ENCODE assay signal across 19 cellular contexts in the genomic region with DNA sequence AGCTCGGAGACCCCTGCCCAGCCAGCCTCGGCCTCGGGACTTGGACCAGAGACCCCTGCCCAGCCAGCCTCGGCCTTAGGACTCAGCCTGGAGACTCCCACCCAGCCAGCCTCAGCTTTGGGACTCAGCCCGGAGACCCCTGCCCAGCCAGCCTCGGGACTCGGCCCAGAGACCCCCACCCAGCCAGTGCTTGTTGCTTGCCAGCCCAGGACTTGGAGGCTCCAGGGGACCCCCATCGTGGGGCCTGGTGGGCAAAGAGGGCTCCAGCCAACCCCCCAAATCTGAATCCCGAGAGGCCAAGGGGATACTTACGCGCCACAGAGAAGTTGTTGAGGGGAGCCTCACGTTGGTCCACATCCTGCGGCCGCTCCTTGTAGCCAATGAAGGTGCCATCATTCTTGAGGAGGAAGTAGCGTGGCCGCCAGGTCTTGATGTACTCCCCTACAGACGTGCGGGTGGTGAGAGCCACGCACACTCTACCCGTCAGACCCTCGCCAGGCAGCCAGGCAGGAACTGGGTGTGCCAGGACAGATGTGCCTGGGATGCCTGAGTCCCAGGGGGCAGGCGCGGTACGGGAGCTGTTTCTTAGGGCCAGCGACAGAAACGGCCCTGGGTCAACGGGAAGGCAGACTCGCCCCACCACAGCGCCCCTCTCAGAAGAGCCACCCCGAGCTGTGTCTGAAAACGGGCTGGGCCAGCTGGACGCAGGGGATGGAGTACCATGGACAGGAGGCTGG. TPM values are rescaled to one million over a fixed set of nuclear protein-coding genes. Genes with fewer than 3 reads are reported as not detected.
DNase-seq lines count a peak whose midpoint lies in the region; ATAC-seq, FAIRE-seq and TF ChIP-seq lines count a peak whose summit lies in the region.
"Had no signal": no experiment of that assay in that cellular context is flagged by ENCODE, and none has a peak within 500 bp of the region (broad histone marks: within the 10 kb centered on the region; RNA-seq: fewer than 3 reads in every experiment).

No MANE protein-coding gene starts in this region.

- no peak for TF ChIP-seq CTCF in HEK293 (tag by site-specific recombination; IDR thresholded peaks at IDR 0.05)
- TF ChIP-seq CTCF in H1 (IDR thresholded peaks at IDR 0.05; ENCODE audit: control extremely low read depth in 1 of 3, insufficient read depth in 1 of 3, low read depth in 1 of 3, low read length in 3 of 3), result no peak
- TF ChIP-seq CTCF in osteoblast (IDR thresholded peaks at IDR 0.05; ENCODE audit: extremely low read depth, low read depth, low read length), result no peak

- POLR2A ChIA-PET in HEK293 (lab: Yijun Ruan, JAX) (no interaction called here), H1 (lab: Charles Lee; ENCODE audit: partially characterized antibody) (interaction anchor here (1.2 to 1.6 kb wide), 3 partner anchors 11 to 116 kb away, joined by 3 to 5 read pairs (median 4); no protein-coding TSS in a partner anchor)

- no peak overlapping the region for H3K4me3 ChIP-seq in HEK293 (ENCODE audit: low read depth, low read length)
- no peak overlapping the region for H3K4me3 ChIP-seq in H1 (ENCODE audit: extremely low read depth in 1 of 4, insufficient read depth in 2 of 4, low read depth in 3 of 4, low read length in 4 of 4)
- no peak overlapping the region for H3K4me3 ChIP-seq in osteoblast (ENCODE audit: insufficient read depth, low read length)
- H3K4me3 ChIP-seq: BLaER1 treated with 17β-estradiol and CSF1 and Interleukin-3, amounts not matched to agents 10 nM and 100 nM had no signal

- no peak overlapping the region for H3K14ac ChIP-seq in H1 (ENCODE audit: insufficient read length)

- peak overlapping the region; percentile 31 for H3K4me3 Mint-ChIP-seq in T-helper 17 cell
- H3K4me3 Mint-ChIP-seq: B cell; CD4-positive, alpha-beta memory T cell; HFFc6 had no signal

- no peak overlapping the region for H3K4ac ChIP-seq in H1 (replicated peaks; ENCODE audit: insufficient read length, low read depth, low read length)

- no peak overlapping the region for H2BK120ac ChIP-seq in H1 (replicated peaks; ENCODE audit: low read depth, low read length)

- no peak for TF ChIP-seq RAD21 in H1 (IDR thresholded peaks at IDR 0.05 in 1 of 2, conservative IDR thresholded peaks at IDR 0.05 in 1 of 2; ENCODE audit: low read depth in 2 of 2, low read length in 2 of 2)

- no peak overlapping the region for H2BK15ac ChIP-seq in H1 (ENCODE audit: low read length)

- peaks cover 11 to 18% of the 10 kb centered on the region in 2 experiments for H4K20me1 ChIP-seq in H1 (replicated peaks in 1 of 2; ENCODE audit: control insufficient read depth in 1 of 2, insufficient read depth in 2 of 2, low read length in 2 of 2)
- peaks cover 43% of the 10 kb centered on the region for H4K20me1 ChIP-seq in osteoblast (ENCODE audit: insufficient read depth, low read length)

- 96% methylated on average over 30 of the region's 32 CpGs; no CpG with 5 or more reads in 1 of the 2 experiments for WGBS in H1 (ENCODE audit: extremely low coverage in 1 of 2, insufficient coverage in 1 of 2, insufficient read length in 1 of 2, insufficient replicate concordance in 2 of 2, low coverage in 1 of 2, low lambda C conversion rate in 2 of 2, missing lambda C conversion rate in 1 of 2), 2 experiments

- H3K36me3 ChIP-seq in HEK293 (ENCODE audit: control insufficient read depth in 2 of 2, insufficient read depth in 1 of 2, low read length in 2 of 2) (peaks cover 0 to 88% of the 10 kb centered on the region in 2 experiments; a peak in 2 of 3 replicates), H1 (ENCODE audit: control insufficient read depth in 2 of 4, insufficient read depth in 4 of 4, low read length in 3 of 4) (peaks cover 0 to 3% (median 0%) of the 10 kb centered on the region in 4 experiments; a peak in 1 of 8 replicates), osteoblast (ENCODE audit: insufficient read depth, low read length) (peaks cover 9% of the 10 kb centered on the region)

- H4K91ac ChIP-seq in H1 (replicated peaks; ENCODE audit: insufficient read length, low read length), result no peak overlapping the region

- H3K56ac ChIP-seq in H1 (replicated peaks; ENCODE audit: insufficient read length, low read depth, low read length), result no peak overlapping the region

- H3K9ac ChIP-seq in H1 (replicated peaks in 1 of 4; ENCODE audit: extremely low read depth in 1 of 4, low read depth in 3 of 4, low read length in 3 of 4), result no peak overlapping the region
- H3K9ac ChIP-seq: BLaER1 treated with 17β-estradiol and CSF1 and Interleukin-3, amounts not matched to agents 10 nM and 100 nM had no signal

- H3K4me2 ChIP-seq in H1 (ENCODE audit: insufficient read depth in 1 of 2, low read depth in 2 of 2, low read length in 2 of 2) (no peak overlapping the region), osteoblast (ENCODE audit: insufficient read depth, low read length) (no peak overlapping the region)
- H3K4me2 ChIP-seq: BLaER1 treated with 17β-estradiol and CSF1 and Interleukin-3, amounts not matched to agents 10 nM and 100 nM had no signal

- H3K27ac ChIP-seq in HEK293 (ENCODE audit: extremely low read depth, low read depth, low read length), result no peak overlapping the region
- no peak overlapping the region for H3K27ac ChIP-seq in H1 (ENCODE audit: low read depth, low read length)
- H3K27ac ChIP-seq in osteoblast (ENCODE audit: low read depth, low read length), result no peak overlapping the region
- H3K27ac ChIP-seq: BLaER1 treated with 17β-estradiol and CSF1 and Interleukin-3, amounts not matched to agents 10 nM and 100 nM had no signal

- no peak for ATAC-seq in T-helper 17 cell
- ATAC-seq in HG03039 (IDR thresholded peaks at IDR 0.05; ENCODE audit: unreplicated experiment), result no peak
- ATAC-seq: HCT116 had no signal

- no peaks in the 10 kb centered on the region; the same call in 1 of the 2 replicates for H3K79me1 ChIP-seq in H1 (ENCODE audit: low read depth, low read length)

- H3K27me3 ChIP-seq in H1 (replicated peaks in 1 of 4; ENCODE audit: control insufficient read depth in 3 of 4, extremely low read depth in 1 of 4, insufficient read depth in 3 of 4, low read length in 3 of 4), result no peaks in the 10 kb centered on the region
- no peaks in the 10 kb centered on the region for H3K27me3 ChIP-seq in osteoblast (ENCODE audit: insufficient read depth, low read length)
- H3K27me3 ChIP-seq: BLaER1 treated with 17β-estradiol and CSF1 and Interleukin-3, amounts not matched to agents 10 nM and 100 nM had no signal

- no peak overlapping the region for H4K5ac ChIP-seq in H1 (ENCODE audit: insufficient read length, low read depth, low read length)

- H3K79me2 ChIP-seq in H1 (ENCODE audit: control insufficient read depth in 1 of 2, insufficient read depth in 2 of 2, low read length in 2 of 2) (no peaks in the 10 kb centered on the region), osteoblast (ENCODE audit: insufficient read depth, low read length) (peaks cover 23% of the 10 kb centered on the region)

- H3K27me3 Mint-ChIP-seq in T-helper 17 cell, result no peaks in the 10 kb centered on the region
- H3K27me3 Mint-ChIP-seq: B cell; CD4-positive, alpha-beta memory T cell had no signal

- no peak for TF ChIP-seq POLR2A in H1 (IDR thresholded peaks at IDR 0.05; ENCODE audit: control extremely low read depth in 1 of 2, low read depth in 2 of 2, low read length in 2 of 2)

- H2BK12ac ChIP-seq in H1 (ENCODE audit: low read depth, low read length), result no peak overlapping the region

- H2AK5ac ChIP-seq in H1 (ENCODE audit: low read depth, low read length), result no peak overlapping the region

- H2BK5ac ChIP-seq in H1 (ENCODE audit: low read depth, low read length), result no peak overlapping the region

- no peaks in the 10 kb centered on the region for H3K23me2 ChIP-seq in H1 (ENCODE audit: low read depth, low read length)

- CTCF ChIA-PET in HEK293 (lab: Yijun Ruan, JAX) (interaction anchor here (1.0 kb wide), 1 partner anchor 11 kb away, joined by 3 read pairs; no protein-coding TSS in a partner anchor), H1 (lab: Charles Lee; ENCODE audit: partially characterized antibody) (interaction anchor here (0.6 to 4.9 kb wide), 10 partner anchors 9 to 160 kb away, joined by 3 to 35 read pairs (median 6); no protein-coding TSS in a partner anchor)

- no peak overlapping the region for H3K27ac Mint-ChIP-seq in T-helper 17 cell
- H3K27ac Mint-ChIP-seq: B cell, HFFc6 had no signal

- H2BK20ac ChIP-seq in H1 (ENCODE audit: low read length), result no peak overlapping the region

- H3K4me1 ChIP-seq in HEK293 (ENCODE audit: control insufficient read depth, insufficient read depth, low read length) (no peaks in the 10 kb centered on the region), H1 (replicated peaks in 1 of 4; ENCODE audit: control insufficient read depth in 3 of 4, insufficient read depth in 4 of 4, low read length in 3 of 4) (no peaks in the 10 kb centered on the region), osteoblast (ENCODE audit: insufficient read depth, low read length) (no peaks in the 10 kb centered on the region)

- H3K4me1 Mint-ChIP-seq in T-helper 17 cell, result peaks cover 2% of the 10 kb centered on the region
- H3K4me1 Mint-ChIP-seq: B cell had no signal

- no peaks in the 10 kb centered on the region for H3K36me3 Mint-ChIP-seq in T-helper 17 cell (ENCODE audit: low read depth)

- no peak for DNase-seq in T-helper 17 cell
- DNase-seq in H1 (ENCODE audit: low read depth in 1 of 2, low spot score in 2 of 2), result no peak
- peak; percentile 70 for DNase-seq in osteoblast (ENCODE audit: insufficient read length, low spot score, missing footprints)
- DNase-seq in HCEC 1CT, result no peak
- DNase-seq in C1 segment of cervical spinal cord (lab: John Stamatoyannopoulos, UW), result no peak
- DNase-seq: Calu3; CD4-positive, alpha-beta memory T cell; DMS153; DND-41; GOT3; H7; HFFc6 had no signal

- H4K8ac ChIP-seq in H1 (ENCODE audit: extremely low read depth, insufficient read depth, low read length), result peak overlapping the region; percentile 51

- H3K23ac ChIP-seq in H1 (ENCODE audit: insufficient read length), result no peak overlapping the region

- H2AFZ ChIP-seq in H1 (ENCODE audit: low read length), result no peak overlapping the region
- no peak overlapping the region for H2AFZ ChIP-seq in osteoblast (ENCODE audit: low read length)

- no peak for TF ChIP-seq EP300 in H1 (IDR thresholded peaks at IDR 0.05; ENCODE audit: borderline replicate concordance in 1 of 2, low read depth in 2 of 2, low read length in 2 of 2)

- H3K18ac ChIP-seq in H1 (ENCODE audit: extremely low read depth, low read length), result no peak overlapping the region

- H3K9me3 ChIP-seq in HEK293 (ENCODE audit: control insufficient read depth, insufficient read depth, low read depth, low read length) (no peaks in the 10 kb centered on the region), T-helper 17 cell (ENCODE audit: control insufficient read depth, low read length, poor library complexity, severe bottlenecking) (no peaks in the 10 kb centered on the region), H1 (ENCODE audit: insufficient read depth in 2 of 2, low read depth in 1 of 2, low read length in 1 of 2) (no peaks in the 10 kb centered on the region; a peak in 1 of 4 replicates), osteoblast (ENCODE audit: low read depth, low read length) (no peaks in the 10 kb centered on the region)
- H3K9me3 ChIP-seq: BLaER1 treated with 17β-estradiol and CSF1 and Interleukin-3, amounts not matched to agents 10 nM and 100 nM had no signal

- no peak for FAIRE-seq in H1 (lab: Jason Lieb, UNC)
- FAIRE-seq: G401.6, GM12892 had no signal

RNA-seq across cellular contexts. Expression of gene AKT1, which starts 15.6 kb away (rescaled TPM):
- total RNA-seq in T-helper 17 cell (10 to 100 TPM; 72.4 to 77.2 TPM), osteoblast (156 and 188 TPM in 2 replicates)
- total RNA-seq in H1 (2021; fragmentation: NEBNext Ultra II Directional; extraction: Animal tissue kit (Norgen Biotek cat#: 25700)), result 62.1 and 71.5 TPM in 2 replicates
- polyA plus RNA-seq in H1 (2011; rRNA removed), result 68.1 and 89.8 TPM in 2 replicates
- 86.7 TPM for polyA plus RNA-seq in H1 (2011; cell fraction: cytosol; rRNA removed)
- polyA plus RNA-seq in H1 (2011; cell fraction: nucleus; rRNA removed), result 135 TPM
- 53.7 to 73.1 TPM (median 68.0 TPM) in 4 replicates for polyA plus RNA-seq in H1 (2012, experiment 1 of 2)
- 53.5 TPM for polyA plus RNA-seq in H1 (2012, experiment 2 of 2)
- polyA plus RNA-seq in H1 (2013, experiment 1 of 2), result 44.6 TPM
- 45.6 TPM for polyA plus RNA-seq in H1 (2013, experiment 2 of 2)
- 43.3 and 54.9 TPM in 2 replicates for polyA minus RNA-seq in H1 (2011; rRNA and poly(A)+ RNA removed)
- polyA minus RNA-seq in H1 (2011; cell fraction: cytosol; rRNA and poly(A)+ RNA removed), result 46.9 TPM
- polyA minus RNA-seq in H1 (2011; cell fraction: nucleus; rRNA and poly(A)+ RNA removed), result 28.2 TPM

RNA-seq across cellular contexts. Expression of gene ZBTB42, which starts 21.0 kb away (rescaled TPM):
- total RNA-seq in T-helper 17 cell (1 to 10 TPM; 2.7 to 3.3 TPM), osteoblast (2.9 TPM in 2 replicates)
- total RNA-seq in H1 (2021; fragmentation: NEBNext Ultra II Directional; extraction: Animal tissue kit (Norgen Biotek cat#: 25700)), result 2.8 and 2.9 TPM in 2 replicates
- polyA plus RNA-seq in H1 (2011; rRNA removed), result 3.1 and 3.7 TPM in 2 replicates
- polyA plus RNA-seq in H1 (2011; cell fraction: cytosol; rRNA removed), result 2.5 TPM
- 4.0 TPM for polyA plus RNA-seq in H1 (2011; cell fraction: nucleus; rRNA removed)
- polyA plus RNA-seq in H1 (2012, experiment 1 of 2), result 1.5 to 3.3 TPM (median 2.9 TPM) in 4 replicates
- polyA plus RNA-seq in H1 (2012, experiment 2 of 2), result 2.3 TPM
- 1.2 TPM for polyA plus RNA-seq in H1 (2013, experiment 1 of 2)
- 1.2 TPM for polyA plus RNA-seq in H1 (2013, experiment 2 of 2)
- 3.4 and 4.0 TPM in 2 replicates for polyA minus RNA-seq in H1 (2011; rRNA and poly(A)+ RNA removed)
- polyA minus RNA-seq in H1 (2011; cell fraction: cytosol; rRNA and poly(A)+ RNA removed), result 2.7 TPM
- polyA minus RNA-seq in H1 (2011; cell fraction: nucleus; rRNA and poly(A)+ RNA removed), result 7.3 TPM

RNA-seq across cellular contexts. Expression of gene SIVA1, which starts 27.0 kb away (rescaled TPM):
- total RNA-seq in T-helper 17 cell (10 to 100 TPM; 76.2 to 85.7 TPM), osteoblast (57.2 and 62.2 TPM in 2 replicates)
- total RNA-seq in H1 (2021; fragmentation: NEBNext Ultra II Directional; extraction: Animal tissue kit (Norgen Biotek cat#: 25700)), result 123 and 135 TPM in 2 replicates
- 517 and 589 TPM in 2 replicates for polyA plus RNA-seq in H1 (2011; rRNA removed)
- polyA plus RNA-seq in H1 (2011; cell fraction: cytosol; rRNA removed), result 330 TPM
- 307 TPM for polyA plus RNA-seq in H1 (2011; cell fraction: nucleus; rRNA removed)
- polyA plus RNA-seq in H1 (2012, experiment 1 of 2), result 85.5 to 181 TPM (median 172 TPM) in 4 replicates
- polyA plus RNA-seq in H1 (2012, experiment 2 of 2), result 271 TPM
- 207 TPM for polyA plus RNA-seq in H1 (2013, experiment 1 of 2)
- 187 TPM for polyA plus RNA-seq in H1 (2013, experiment 2 of 2)
- polyA minus RNA-seq in H1 (2011; rRNA and poly(A)+ RNA removed), result 23.9 and 34.6 TPM in 2 replicates
- polyA minus RNA-seq in H1 (2011; cell fraction: cytosol; rRNA and poly(A)+ RNA removed), result 70.6 TPM
- 52.2 TPM for polyA minus RNA-seq in H1 (2011; cell fraction: nucleus; rRNA and poly(A)+ RNA removed)

RNA-seq across cellular contexts. Expression of gene ADSS1, which starts 55.9 kb away (rescaled TPM):
- total RNA-seq in T-helper 17 cell (1 to 10 TPM; 2.4 to 2.9 TPM), osteoblast (2.1 and 4.3 TPM in 2 replicates)
- total RNA-seq in H1 (2021; fragmentation: NEBNext Ultra II Directional; extraction: Animal tissue kit (Norgen Biotek cat#: 25700)), result 7.9 and 8.9 TPM in 2 replicates
- 7.1 and 9.4 TPM in 2 replicates for polyA plus RNA-seq in H1 (2011; rRNA removed)
- polyA plus RNA-seq in H1 (2011; cell fraction: cytosol; rRNA removed), result 12.8 TPM
- polyA plus RNA-seq in H1 (2011; cell fraction: nucleus; rRNA removed), result 43.4 TPM
- polyA plus RNA-seq in H1 (2012, experiment 1 of 2), result 8.2 to 15.0 TPM (median 11.8 TPM) in 4 replicates
- polyA plus RNA-seq in H1 (2012, experiment 2 of 2), result 9.8 TPM
- polyA plus RNA-seq in H1 (2013, experiment 1 of 2), result 6.2 TPM
- 5.8 TPM for polyA plus RNA-seq in H1 (2013, experiment 2 of 2)
- 3.2 and 7.1 TPM in 2 replicates for polyA minus RNA-seq in H1 (2011; rRNA and poly(A)+ RNA removed)
- polyA minus RNA-seq in H1 (2011; cell fraction: cytosol; rRNA and poly(A)+ RNA removed), result 2.6 TPM
- polyA minus RNA-seq in H1 (2011; cell fraction: nucleus; rRNA and poly(A)+ RNA removed), result 11.0 TPM
